ENCODE assay signal across 28 cellular contexts in genomic region chr10:132978542-132978941, GRCh38. TPM values are rescaled to one million over a fixed set of nuclear protein-coding genes. Genes with fewer than 3 reads are reported as not detected.
"Had no signal": no experiment of that assay in that cellular context is flagged by ENCODE, and none has a peak within 500 bp of the region (broad histone marks: within the 10 kb centered on the region; RNA-seq: fewer than 3 reads in every experiment).

No MANE protein-coding gene starts in this region.

- H3K36me3 Mint-ChIP-seq: activated naive CD4-positive, alpha-beta T cell treated with anti-CD3 and anti-CD28 coated beads, Interleukin-2, amount 50 U/mL, for 24 hours; activated naive CD8-positive, alpha-beta T cell treated with anti-CD3 and anti-CD28 coated beads, Interleukin-2, amount 10 ng/mL, durations not matched to agents 7 days and 5 days had no signal

- H3K27me3 Mint-ChIP-seq: activated naive CD8-positive, alpha-beta T cell treated with anti-CD3 and anti-CD28 coated beads, Interleukin-2, amount 10 ng/mL, durations not matched to agents 7 days and 5 days had no signal

- ATAC-seq: activated CD4-positive, alpha-beta T cell treated with anti-CD3 and anti-CD28 coated beads for 36 hours; activated CD8-positive, alpha-beta T cell treated with anti-CD3 and anti-CD28 coated beads, Interleukin-2, amount 10 ng/mL, durations not matched to agents 7 days and 5 days had no signal

- H3K36me3 ChIP-seq: ascending aorta had no signal

- H2AFZ ChIP-seq: PC-9 had no signal

- H3K4me2 ChIP-seq: PC-9 had no signal

- H3K4me3 ChIP-seq: ascending aorta, PC-9 had no signal

- H3K27me3 ChIP-seq: ascending aorta had no signal

- H3K9me3 ChIP-seq: ascending aorta had no signal

- H3K27ac ChIP-seq: ascending aorta, PC-9, RWPE1 had no signal

- H3K4me1 ChIP-seq: ascending aorta had no signal

- DNase-seq: activated CD4-positive, alpha-beta T cell treated with anti-CD3 and anti-CD28 coated beads for 36 hours; activated CD4-positive, alpha-beta T cell treated with anti-CD3 and anti-CD28 coated beads, Interleukin-2, amount 10 ng/mL, durations not matched to agents 7 days and 5 days; activated CD4-positive, alpha-beta T cell treated with anti-CD3 and anti-CD28 coated beads, Interleukin-2, amount 50 U/mL, for 48 hours; activated CD8-positive, alpha-beta T cell treated with anti-CD3 and anti-CD28 coated beads, Interleukin-2, amount 10 ng/mL, durations not matched to agents 7 days and 5 days; activated gamma-delta T cell; activated naive CD4-positive, alpha-beta T cell treated with Interleukin-2 at 50 U/mL for 16 hours; activated naive CD8-positive, alpha-beta T cell treated with anti-CD3 and anti-CD28 coated beads, Interleukin-2, amount 10 ng/mL, durations not matched to agents 7 days and 5 days; activated T-cell treated with anti-CD3 and anti-CD28 coated beads, Interleukin-2, amount 50 U/mL, for 24 hours; amygdala; Karpas-422; KBM-7; NCI-H1105; NCI-H1417 treated with DMSO at 0.1 percent for 48 hours; NCI-H187 treated with DMSO at 0.1 percent for 48 hours; NCI-H2081; NCI-H2171 treated with DMSO at 0.1 percent for 48 hours; NCI-H226; NCI-H524 treated with DMSO at 0.1 percent for 48 hours; PC-9; Right ventricle myocardium superior had no signal

- H3K4me1 Mint-ChIP-seq: activated CD4-positive, alpha-beta T cell treated with anti-CD3 and anti-CD28 coated beads for 36 hours; activated CD4-positive, alpha-beta T cell treated with anti-CD3 and anti-CD28 coated beads, Interleukin-2, amount 10 ng/mL, durations not matched to agents 7 days and 5 days; activated naive CD4-positive, alpha-beta T cell treated with anti-CD3 and anti-CD28 coated beads, Interleukin-2, amount 50 U/mL, for 24 hours; activated naive CD8-positive, alpha-beta T cell treated with anti-CD3 and anti-CD28 coated beads, Interleukin-2, amount 10 ng/mL, durations not matched to agents 7 days and 5 days; IgD-negative memory B cell had no signal

- H3K27ac Mint-ChIP-seq: activated CD4-positive, alpha-beta T cell treated with anti-CD3 and anti-CD28 coated beads for 36 hours; activated CD4-positive, alpha-beta T cell treated with anti-CD3 and anti-CD28 coated beads, Interleukin-2, amount 10 ng/mL, durations not matched to agents 7 days and 5 days; activated CD8-positive, alpha-beta T cell treated with anti-CD3 and anti-CD28 coated beads, Interleukin-2, amount 10 ng/mL, durations not matched to agents 7 days and 5 days; activated naive CD4-positive, alpha-beta T cell treated with anti-CD3 and anti-CD28 coated beads, Interleukin-2, amount 50 U/mL, for 24 hours; activated naive CD8-positive, alpha-beta T cell treated with anti-CD3 and anti-CD28 coated beads, Interleukin-2, amount 10 ng/mL, durations not matched to agents 7 days and 5 days; activated T-cell treated with anti-CD3 and anti-CD28 coated beads, Interleukin-2, amount 50 U/mL, for 24 hours; activated T-helper 2 cell treated with anti-CD3 and anti-CD28 coated beads, Interferon-gamma antibody, Interleukin-2, Interleukin-4, amounts not matched to agents 10 μg/mL and 5 μg/mL and 100 μg/mL, durations not matched to agents 14 hours and 24 hours and 36 hours; IgD-negative memory B cell; T-helper 1 cell treated with Interleukin-12 subunit alpha and Interleukin-12 subunit beta and Interleukin-4 antibody, amounts not matched to agents 30 μg/mL and 1 μg/mL, for 36 hours; T-helper 2 cell treated with Interferon-gamma antibody and Interleukin-4, amounts not matched to agents 5 μg/mL and 100 μg/mL, for 36 hours had no signal

- H3K4me3 Mint-ChIP-seq: activated CD4-positive, alpha-beta T cell treated with anti-CD3 and anti-CD28 coated beads for 36 hours; activated CD4-positive, alpha-beta T cell treated with anti-CD3 and anti-CD28 coated beads, Interleukin-2, amount 10 ng/mL, durations not matched to agents 7 days and 5 days; activated CD8-positive, alpha-beta T cell treated with anti-CD3 and anti-CD28 coated beads, Interleukin-2, amount 10 ng/mL, durations not matched to agents 7 days and 5 days; activated naive CD4-positive, alpha-beta T cell treated with anti-CD3 and anti-CD28 coated beads, Interleukin-2, amount 50 U/mL, for 24 hours; activated naive CD8-positive, alpha-beta T cell treated with anti-CD3 and anti-CD28 coated beads, Interleukin-2, amount 10 ng/mL, durations not matched to agents 7 days and 5 days; activated T-cell treated with anti-CD3 and anti-CD28 coated beads, Interleukin-2, amount 50 U/mL, for 24 hours; IgD-negative memory B cell; T-helper 1 cell treated with Interleukin-12 subunit alpha and Interleukin-12 subunit beta and Interleukin-4 antibody, amounts not matched to agents 30 μg/mL and 1 μg/mL, for 36 hours; T-helper 2 cell treated with Interferon-gamma antibody and Interleukin-4, amounts not matched to agents 5 μg/mL and 100 μg/mL, for 36 hours had no signal

- H3K9me3 Mint-ChIP-seq: activated CD4-positive, alpha-beta T cell treated with anti-CD3 and anti-CD28 coated beads, Interleukin-2, amount 10 ng/mL, durations not matched to agents 7 days and 5 days; activated naive CD4-positive, alpha-beta T cell treated with anti-CD3 and anti-CD28 coated beads, Interleukin-2, amount 50 U/mL, for 24 hours; activated naive CD8-positive, alpha-beta T cell treated with anti-CD3 and anti-CD28 coated beads, Interleukin-2, amount 10 ng/mL, durations not matched to agents 7 days and 5 days; activated T-cell treated with anti-CD3 and anti-CD28 coated beads, Interleukin-2, amount 50 U/mL, for 24 hours; activated T-helper 2 cell treated with anti-CD3 and anti-CD28 coated beads, Interferon-gamma antibody, Interleukin-2, Interleukin-4, amounts not matched to agents 10 μg/mL and 5 μg/mL and 100 μg/mL, durations not matched to agents 14 hours and 24 hours and 36 hours; IgD-negative memory B cell; T-helper 1 cell treated with Interleukin-12 subunit alpha and Interleukin-12 subunit beta and Interleukin-4 antibody, amounts not matched to agents 30 μg/mL and 1 μg/mL, for 36 hours; T-helper 2 cell treated with Interferon-gamma antibody and Interleukin-4, amounts not matched to agents 5 μg/mL and 100 μg/mL, for 36 hours had no signal

RNA-seq across cellular contexts. Expression of gene CFAP46, which starts 36.2 kb away (rescaled TPM):
- total RNA-seq: activated CD4-positive, alpha-beta T cell treated with anti-CD3 and anti-CD28 coated beads, Interleukin-2, amount 10 ng/mL, durations not matched to agents 7 days and 5 days; activated CD8-positive, alpha-beta T cell treated with anti-CD3 and anti-CD28 coated beads, Interleukin-2, amount 10 ng/mL, durations not matched to agents 7 days and 5 days; activated naive CD8-positive, alpha-beta T cell treated with anti-CD3 and anti-CD28 coated beads, Interleukin-2, amount 10 ng/mL, durations not matched to agents 7 days and 5 days; activated T-helper 2 cell treated with anti-CD3 and anti-CD28 coated beads, Interferon-gamma antibody, Interleukin-2, Interleukin-4, amounts not matched to agents 10 μg/mL and 5 μg/mL and 100 μg/mL, durations not matched to agents 14 hours and 24 hours and 36 hours; ascending aorta; OCI-LY7; PC-9 had no signal
- polyA plus RNA-seq: IgD-negative memory B cell had no signal
